In genomic region chr11:65454311-65454695, GRCh38 we compare ENCODE assay signal across 8 cellular contexts. TPM values are rescaled to one million over a fixed set of nuclear protein-coding genes. Genes with fewer than 3 reads are reported as not detected.
DNase-seq lines count a peak whose midpoint lies in the region; ATAC-seq and TF ChIP-seq lines count a peak whose summit lies in the region.

No MANE protein-coding gene starts in this region.

- peak; percentile 29 for ATAC-seq in sciatic nerve

- no peaks in the 10 kb centered on the region for H4K20me1 ChIP-seq in SU-DHL-6 (ENCODE audit: low read depth, low read length)

- DNase-seq in EL (peak; percentile 70), fibroblast of pulmonary artery (ENCODE audit: low read depth) (peak; percentile 43), sciatic nerve (ENCODE audit: low spot score) (peak; percentile 57), cortex of kidney (lab: John Stamatoyannopoulos, UW) (no peak), NCI-H2196 (lab: John Stamatoyannopoulos, UW; ENCODE audit: unreplicated experiment) (no peak), islet precursor cell (no peak), foreskin melanocyte (no peak)

- TF ChIP-seq CTCF in SU-DHL-6 (IDR thresholded peaks at IDR 0.05; ENCODE audit: insufficient read depth, low read length, poor library complexity, severe bottlenecking) (no peak), fibroblast of pulmonary artery (IDR thresholded peaks at IDR 0.05; ENCODE audit: low read length, missing control alignments) (no peak)

- H3K36me3 ChIP-seq in SU-DHL-6 (ENCODE audit: low read length): no peaks in the 10 kb centered on the region

- H3F3A ChIP-seq in SU-DHL-6 (ENCODE audit: insufficient read depth): peaks cover 22% of the 10 kb centered on the region

- H3K79me2 ChIP-seq in SU-DHL-6 (ENCODE audit: insufficient read depth, low read length): peaks cover 14% of the 10 kb centered on the region

- H2AFZ ChIP-seq in SU-DHL-6 (ENCODE audit: low read depth, low read length, severe bottlenecking): no peak overlapping the region

- peak overlapping the region; percentile 96 for H3K4me3 ChIP-seq in SU-DHL-6 (ENCODE audit: insufficient read depth, low read length, poor library complexity, severe bottlenecking)
- H3K4me3 ChIP-seq in fibroblast of pulmonary artery (replicated peaks; ENCODE audit: low read depth, low read length): peak overlapping the region; percentile 63

- intact Hi-C loops in sciatic nerve (cut with DNase I): loop anchor here (5.0 kb wide), 1 partner anchor 378 kb away; the partner anchor contains the start of gene SNX32

- H3K9ac ChIP-seq in SU-DHL-6 (ENCODE audit: low read length): peak overlapping the region; percentile 95

- no peaks in the 10 kb centered on the region for H3K9me2 ChIP-seq in SU-DHL-6 (replicated peaks; ENCODE audit: insufficient read depth, low read length)

- peak overlapping the region; percentile 72 for H3K27ac ChIP-seq in SU-DHL-6 (ENCODE audit: low read depth, low read length)

- H3K9me3 ChIP-seq in SU-DHL-6 (ENCODE audit: insufficient read depth, low read length): no peaks in the 10 kb centered on the region

- no peaks in the 10 kb centered on the region for H3K27me3 ChIP-seq in SU-DHL-6 (ENCODE audit: low read length)

- peak overlapping the region; percentile 92 for H3K4me2 ChIP-seq in SU-DHL-6 (ENCODE audit: low read depth, low read length, poor library complexity, severe bottlenecking)

RNA-seq across cellular contexts. Expression of gene NEAT1, which starts 31.7 kb away (rescaled TPM):
- total RNA-seq in sciatic nerve: 1,255 TPM

RNA-seq across cellular contexts. Expression of gene MALAT1, which starts 44.5 kb away (rescaled TPM):
- 14,857 TPM for total RNA-seq in sciatic nerve

Comparison
In these comparisons a context has a peak if more than half of its experiments do, and no peak if none do; other contexts are left out.
1. DNase-seq: peak in EL (single experiment), fibroblast of pulmonary artery (single experiment) and sciatic nerve (single experiment); none in cortex of kidney (single experiment), NCI-H2196 (single experiment), islet precursor cell (single experiment) and foreskin melanocyte (single experiment).